In the genomic region with DNA sequence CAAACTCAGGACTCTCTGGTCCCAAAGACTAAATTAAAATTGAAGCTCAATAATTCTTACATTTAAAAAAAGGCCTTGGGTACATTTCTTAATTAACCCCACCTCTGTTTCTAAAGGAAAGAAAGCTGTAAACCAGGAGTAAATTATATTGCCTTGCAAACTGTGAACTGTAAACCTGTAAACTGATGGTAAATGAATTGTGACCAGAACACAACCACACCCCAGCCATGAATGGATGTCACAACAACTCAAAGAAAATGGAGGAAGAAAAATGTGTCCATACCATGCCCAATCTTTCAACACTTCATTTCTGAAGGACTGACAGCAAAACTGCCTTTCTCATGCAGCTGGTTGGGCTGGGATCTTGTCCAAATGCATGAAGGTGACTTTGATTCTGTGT, we compare ENCODE assay signal across 25 cellular contexts.
"Had no signal": no experiment of that assay in that cellular context is flagged by ENCODE, and none has a peak within 500 bp of the region (broad histone marks: within the 10 kb centered on the region; RNA-seq: fewer than 3 reads in every experiment).

No MANE protein-coding gene starts in this region.

- ATAC-seq: activated CD8-positive, alpha-beta T cell treated with anti-CD3 and anti-CD28 coated beads for 36 hours; activated naive CD8-positive, alpha-beta T cell treated with anti-CD3 and anti-CD28 coated beads, Interleukin-2, amount 50 U/mL, for 24 hours; activated T-cell treated with anti-CD3 and anti-CD28 coated beads, Interleukin-2, amount 50 U/mL, for 4 hours; activated T-cell treated with anti-CD3 and anti-CD28 coated beads, Interleukin-2, amount 50 U/mL, for 72 hours; activated T-helper 17 cell treated with anti-CD3 and anti-CD28 coated beads, Interleukin-2, amount 50 U/mL, for 72 hours had no signal

- DNase-seq: activated B cell treated with CpG ODN at 0.5 μM for 24 hours; activated CD4-positive, alpha-beta memory T cell treated with anti-CD3 and anti-CD28 coated beads for 36 hours; activated CD4-positive, alpha-beta T cell treated with anti-CD3 and anti-CD28 coated beads for 4 hours; activated CD4-positive, alpha-beta T cell treated with anti-CD3 and anti-CD28 coated beads, Interleukin-2, amount 10 ng/mL, durations not matched to agents 24 days and 14 days; activated CD4-positive, alpha-beta T cell treated with anti-CD3 and anti-CD28 coated beads, Interleukin-2, amount 50 U/mL, for 1 hour; activated CD4-positive, alpha-beta T cell treated with anti-CD3 and anti-CD28 coated beads, Interleukin-2, amount 50 U/mL, for 4 hours; activated CD4-positive, CD25-positive, alpha-beta regulatory T cell treated with anti-CD3 and anti-CD28 coated beads, Interleukin-2, amount 50 U/mL, for 72 hours; activated CD8-positive, alpha-beta memory T cell treated with anti-CD3 and anti-CD28 coated beads, Interleukin-2, amount 50 U/mL, for 4 hours; activated CD8-positive, alpha-beta T cell treated with anti-CD3 and anti-CD28 coated beads for 36 hours; activated gamma-delta T cell; activated naive CD4-positive, alpha-beta T cell treated with anti-CD3 and anti-CD28 coated beads, Interleukin-2, amount 10 ng/mL, durations not matched to agents 7 days and 5 days; activated naive CD4-positive, alpha-beta T cell treated with Interleukin-2 at 50 U/mL for 16 hours; activated naive CD8-positive, alpha-beta T cell treated with anti-CD3 and anti-CD28 coated beads, Interleukin-2, amount 10 ng/mL, durations not matched to agents 7 days and 5 days; activated naive CD8-positive, alpha-beta T cell treated with anti-CD3 and anti-CD28 coated beads, Interleukin-2, amount 50 U/mL, for 24 hours; activated T-cell treated with anti-CD3 and anti-CD28 coated beads for 4 hours; activated T-cell treated with anti-CD3 and anti-CD28 coated beads, Interleukin-2, amount 50 U/mL, for 1 hour; activated T-cell treated with anti-CD3 and anti-CD28 coated beads, Interleukin-2, amount 50 U/mL, for 4 hours; activated T-cell treated with anti-CD3 and anti-CD28 coated beads, Interleukin-2, amount 50 U/mL, for 72 hours; amygdala; anterior cingulate cortex; caudate nucleus; cerebellar nuclear complex; T-helper 2 cell; T-helper 9 cell had no signal
